20 cellular contexts compared by ENCODE assay signal in the genomic region with DNA sequence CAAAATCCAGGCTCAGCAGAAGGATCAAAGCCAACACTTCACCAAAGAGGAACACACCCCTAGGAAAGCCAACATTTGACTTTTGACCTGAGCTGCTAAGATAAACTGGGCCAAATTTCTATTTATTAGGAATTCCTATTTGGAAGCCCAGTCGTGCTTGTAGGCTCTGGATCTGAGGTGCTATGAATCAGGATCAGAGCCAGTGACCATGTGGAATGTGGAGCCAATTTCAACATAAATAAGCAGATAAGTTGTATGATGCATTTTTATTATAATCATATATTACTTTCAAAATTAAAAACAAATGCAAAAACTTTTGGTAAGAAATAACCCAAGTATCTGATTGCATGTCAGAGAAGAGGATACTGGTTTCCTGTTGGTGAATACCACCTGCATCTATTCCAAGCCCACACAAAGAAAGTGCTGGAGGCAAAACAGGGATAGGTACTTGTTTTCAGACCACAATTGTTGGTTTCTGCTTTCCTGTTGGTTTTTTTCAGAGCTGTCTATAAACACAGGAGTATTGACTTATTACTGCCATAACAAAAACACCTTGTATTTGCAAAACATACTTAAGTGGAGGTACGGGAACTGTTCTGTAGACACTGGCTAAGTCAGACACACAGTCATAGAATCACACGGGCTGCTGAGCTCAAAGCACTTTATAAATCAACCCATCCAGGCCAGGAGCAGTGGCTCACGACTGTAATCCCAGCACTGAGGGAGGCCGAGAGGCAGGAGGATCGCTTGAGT. TPM values are rescaled to one million over a fixed set of nuclear protein-coding genes. Genes with fewer than 3 reads are reported as not detected.
DNase-seq lines count a peak whose midpoint lies in the region; ATAC-seq, FAIRE-seq and TF ChIP-seq lines count a peak whose summit lies in the region.
"Had no signal": no experiment of that assay in that cellular context is flagged by ENCODE, and none has a peak within 500 bp of the region (broad histone marks: within the 10 kb centered on the region; RNA-seq: fewer than 3 reads in every experiment).

No MANE protein-coding gene starts in this region.

- ATAC-seq in HG03280 (IDR thresholded peaks at IDR 0.05; ENCODE audit: unreplicated experiment), result no peak
- ATAC-seq: stimulated activated effector memory CD8-positive, alpha-beta T cell treated with anti-CD3 and anti-CD28 coated beads, Interleukin-12 subunit alpha, Interleukin-12 subunit beta, amount 100 ng/mL, for 72 hours had no signal

- H2AFZ ChIP-seq in smooth muscle cell (ENCODE audit: low read depth) (no peak overlapping the region), osteoblast (ENCODE audit: low read length) (no peak overlapping the region)

- peak; percentile 5 for DNase-seq in NCI-H2081 (lab: John Stamatoyannopoulos, UW)
- DNase-seq in NCI-H2081 treated with DMSO at 0.1 percent for 48 hours (lab: John Stamatoyannopoulos, UW), result no peak
- peak; percentile 96 for DNase-seq in NCI-H2029 treated with DMSO at 0.1 percent for 48 hours (lab: John Stamatoyannopoulos, UW)
- DNase-seq in bronchial epithelial cell (ENCODE audit: low read depth), result peak; percentile 38
- no peak for DNase-seq in smooth muscle cell (lab: John Stamatoyannopoulos, UW; ENCODE audit: unreplicated experiment)
- DNase-seq in osteoblast (ENCODE audit: insufficient read length, low spot score, missing footprints), result no peak
- DNase-seq in stimulated activated CD4-positive, alpha-beta T cell treated with anti-CD3 and anti-CD28 coated beads, Interleukin-4, amount 100 ng/mL, for 4 hours, result no peak
- DNase-seq: 8988T; activated T-cell treated with anti-CD3 and anti-CD28 coated beads, Interleukin-2, amount 50 U/mL, for 1 hour; C1 segment of cervical spinal cord; effector memory CD4-positive, alpha-beta T cell; naive B cell; NCI-H1694 had no signal

- TF ChIP-seq CTCF in bronchial epithelial cell (IDR thresholded peaks at IDR 0.05; ENCODE audit: insufficient read depth, low read length, severe bottlenecking), result no peak
- TF ChIP-seq CTCF in smooth muscle cell (IDR thresholded peaks at IDR 0.05; ENCODE audit: borderline replicate concordance, insufficient read depth, poor library complexity, severe bottlenecking), result no peak
- TF ChIP-seq CTCF in osteoblast (IDR thresholded peaks at IDR 0.05; ENCODE audit: extremely low read depth, low read depth, low read length), result no peak

- H3K27me3 ChIP-seq in bronchial epithelial cell (ENCODE audit: control insufficient read depth, insufficient read depth, low read length) (no peaks in the 10 kb centered on the region), smooth muscle cell (ENCODE audit: low read depth) (no peaks in the 10 kb centered on the region), osteoblast (ENCODE audit: insufficient read depth, low read length) (no peaks in the 10 kb centered on the region)
- H3K27me3 ChIP-seq: cardiac muscle cell, tibial nerve had no signal

- H3K36me3 ChIP-seq in bronchial epithelial cell (ENCODE audit: control insufficient read depth, insufficient read depth, low read length) (no peaks in the 10 kb centered on the region), smooth muscle cell (ENCODE audit: low read depth) (no peaks in the 10 kb centered on the region), osteoblast (ENCODE audit: insufficient read depth, low read length) (no peaks in the 10 kb centered on the region)
- H3K36me3 ChIP-seq: cardiac muscle cell, tibial nerve had no signal

- H3K27ac ChIP-seq in smooth muscle cell (ENCODE audit: low read depth) (peak overlapping the region; percentile 48), osteoblast (ENCODE audit: low read depth, low read length) (no peak overlapping the region)
- H3K27ac ChIP-seq: cardiac muscle cell, RWPE1, tibial nerve had no signal

- H3K79me2 ChIP-seq in smooth muscle cell (ENCODE audit: low read depth) (peaks cover 18% of the 10 kb centered on the region), osteoblast (ENCODE audit: insufficient read depth, low read length) (no peaks in the 10 kb centered on the region)

- H3K4me2 ChIP-seq in smooth muscle cell (no peak overlapping the region), osteoblast (ENCODE audit: insufficient read depth, low read length) (no peak overlapping the region)

- H3K9me3 ChIP-seq in smooth muscle cell (replicated peaks; ENCODE audit: low read depth) (no peaks in the 10 kb centered on the region), osteoblast (ENCODE audit: low read depth, low read length) (no peaks in the 10 kb centered on the region)
- H3K9me3 ChIP-seq: tibial nerve had no signal

- H3K4me1 ChIP-seq in smooth muscle cell (ENCODE audit: low read depth) (peaks cover 2% of the 10 kb centered on the region), osteoblast (ENCODE audit: insufficient read depth, low read length) (no peaks in the 10 kb centered on the region)

- no peak overlapping the region for H3K9ac ChIP-seq in smooth muscle cell (ENCODE audit: low read depth)

- WGBS in smooth muscle cell (ENCODE audit: low lambda C conversion rate), result 76% methylated on average over 6 of the region's 6 CpGs

- H4K20me1 ChIP-seq in smooth muscle cell (ENCODE audit: low read depth) (peaks cover 9% of the 10 kb centered on the region), osteoblast (ENCODE audit: insufficient read depth, low read length) (peaks cover 10% of the 10 kb centered on the region)

- FAIRE-seq in bronchial epithelial cell (lab: Jason Lieb, UNC), result no peak
- FAIRE-seq: H1 had no signal

- no peak overlapping the region for H3K4me3 ChIP-seq in bronchial epithelial cell (ENCODE audit: low read depth, low read length)
- no peak overlapping the region for H3K4me3 ChIP-seq in smooth muscle cell
- H3K4me3 ChIP-seq in osteoblast (ENCODE audit: insufficient read depth, low read length), result no peak overlapping the region
- H3K4me3 ChIP-seq: cardiac muscle cell, lung, tibial nerve had no signal

- no peaks in the 10 kb centered on the region for H3F3A ChIP-seq in smooth muscle cell (ENCODE audit: low read depth)

RNA-seq across cellular contexts. Expression of gene ARL15, which starts 52.8 kb away (rescaled TPM):
- total RNA-seq in bronchial epithelial cell (13.7 and 19.1 TPM in 2 replicates), smooth muscle cell (42.3 and 51.1 TPM in 2 replicates), osteoblast (25.3 and 29.8 TPM in 2 replicates)
- polyA plus RNA-seq in smooth muscle cell, result 9.8 and 20.8 TPM in 2 replicates

Comparison
In these comparisons a context has a peak if more than half of its experiments do, and no peak if none do; other contexts are left out.
1. DNase-seq: peak in NCI-H2081 (2 of 2), NCI-H2029 treated with DMSO at 0.1 percent for 48 hours (single experiment) and bronchial epithelial cell (single experiment); none in NCI-H2081 treated with DMSO at 0.1 percent for 48 hours (single experiment), smooth muscle cell (single experiment), osteoblast (single experiment) and stimulated activated CD4-positive, alpha-beta T cell treated with anti-CD3 and anti-CD28 coated beads, Interleukin-4, amount 100 ng/mL, for 4 hours (0 of 2).